ENCODE assay signal across 8 cellular contexts in genomic region chr16:53775821-53776431, GRCh38.
A peak's percentile ranks its signal among the peaks of the same experiment; 100 is the strongest.
DNase-seq lines count a peak whose midpoint lies in the region; ATAC-seq and TF ChIP-seq lines count a peak whose summit lies in the region.

No MANE protein-coding gene starts in this region.

- H3K27ac ChIP-seq in foreskin keratinocyte = peak overlapping the region; percentile 44

- H3K4me3 Mint-ChIP-seq in stimulated activated memory B cell treated with anti-CD40 and anti-IgM and Interleukin-4, amounts not matched to agents 10 μg/mL and 1 μg/mL and 100 μg/mL, for 72 hours = no peak overlapping the region

- no peak for TF ChIP-seq CTCF in foreskin keratinocyte (conservative IDR thresholded peaks at IDR 0.05)

- H3K9me3 Mint-ChIP-seq in stimulated activated memory B cell treated with anti-CD40 and anti-IgM and Interleukin-4, amounts not matched to agents 10 μg/mL and 1 μg/mL and 100 μg/mL, for 72 hours = no peaks in the 10 kb centered on the region

- peaks cover 5% of the 10 kb centered on the region for H3K36me3 Mint-ChIP-seq in stimulated activated memory B cell treated with anti-CD40 and anti-IgM and Interleukin-4, amounts not matched to agents 10 μg/mL and 1 μg/mL and 100 μg/mL, for 72 hours

- DNase-seq in GOT3 (lab: John Stamatoyannopoulos, UW) (peak; percentile 2), SIG-M5 (lab: John Stamatoyannopoulos, UW) (peak; percentile 57), foreskin keratinocyte (peak; percentile 77 to 87)

- H3K27me3 Mint-ChIP-seq in stimulated activated memory B cell treated with anti-CD40 and anti-IgM and Interleukin-4, amounts not matched to agents 10 μg/mL and 1 μg/mL and 100 μg/mL, for 72 hours = no peaks in the 10 kb centered on the region

- peak overlapping the region; percentile 6 for H3K27ac Mint-ChIP-seq in stimulated activated memory B cell treated with anti-CD40 and anti-IgM and Interleukin-4, amounts not matched to agents 10 μg/mL and 1 μg/mL and 100 μg/mL, for 72 hours

- ATAC-seq in foreskin keratinocyte (peak; percentile 83), GM21528 (IDR thresholded peaks at IDR 0.05; ENCODE audit: low FRiP score, unreplicated experiment) (no peak), HG02973 (IDR thresholded peaks at IDR 0.05; ENCODE audit: unreplicated experiment) (no peak), GM18498 (IDR thresholded peaks at IDR 0.05; ENCODE audit: unreplicated experiment) (no peak), GM21447 (IDR thresholded peaks at IDR 0.05; ENCODE audit: unreplicated experiment) (no peak)
- ATAC-seq in stimulated activated memory B cell treated with anti-CD40 and anti-IgM and Interleukin-4, amounts not matched to agents 10 μg/mL and 1 μg/mL and 100 μg/mL, for 72 hours = no peak

- peaks cover 27% of the 10 kb centered on the region for H3K4me1 Mint-ChIP-seq in stimulated activated memory B cell treated with anti-CD40 and anti-IgM and Interleukin-4, amounts not matched to agents 10 μg/mL and 1 μg/mL and 100 μg/mL, for 72 hours

- H3K4me1 ChIP-seq in foreskin keratinocyte = peaks cover 16% of the 10 kb centered on the region

- H3K27me3 ChIP-seq in foreskin keratinocyte = no peaks in the 10 kb centered on the region

Comparison
In these comparisons a context has a peak if more than half of its experiments do, and no peak if none do; other contexts are left out.
1. DNase-seq: peak in every context shown above with its lines; median percentile 82 in foreskin keratinocyte; 57 in SIG-M5; 2 in GOT3.